ENCODE assay signal across 18 cellular contexts in the genomic region with DNA sequence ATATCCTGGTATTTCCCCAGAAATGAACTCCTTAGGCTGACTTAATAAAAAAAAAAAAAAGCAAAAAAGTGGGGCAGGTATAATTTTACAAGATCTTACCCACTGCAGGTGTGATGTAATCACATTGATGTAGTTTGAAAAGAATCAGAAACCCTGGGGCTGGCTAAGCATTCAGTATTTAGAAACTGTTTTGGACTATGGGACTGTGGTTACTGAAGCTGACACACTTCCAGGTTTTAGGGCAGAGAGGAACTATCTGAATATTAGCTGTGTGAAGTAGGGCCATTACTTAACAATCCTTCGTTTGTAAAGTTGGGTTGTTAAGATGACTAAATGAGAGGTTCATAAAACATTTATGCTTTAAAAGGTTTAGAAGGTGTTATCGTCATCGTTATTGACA.
DNase-seq lines count a peak whose midpoint lies in the region; ATAC-seq and TF ChIP-seq lines count a peak whose summit lies in the region.
"Had no signal": no experiment of that assay in that cellular context is flagged by ENCODE, and none has a peak within 500 bp of the region (broad histone marks: within the 10 kb centered on the region; RNA-seq: fewer than 3 reads in every experiment).

No MANE protein-coding gene starts in this region.

- H3K27ac ChIP-seq in ACC112 (ENCODE audit: low read depth, low read length), result peak overlapping the region; percentile 61
- H3K27ac ChIP-seq: right lobe of liver had no signal

- TF ChIP-seq CTCF in astrocyte of the cerebellum (IDR thresholded peaks at IDR 0.05; ENCODE audit: low read depth, low read length, missing control alignments), result no peak

- H3K79me2 ChIP-seq in ACC112 (ENCODE audit: control insufficient read depth, insufficient read depth, low read length, unreplicated experiment), result no peaks in the 10 kb centered on the region

- peak; percentile 58 for ATAC-seq in left lobe of liver
- ATAC-seq in HG03159 (IDR thresholded peaks at IDR 0.05; ENCODE audit: unreplicated experiment), result no peak
- ATAC-seq: activated CD4-positive, CD25-positive, alpha-beta regulatory T cell treated with anti-CD3 and anti-CD28 coated beads, Interleukin-2, amount 50 U/mL, for 24 hours; activated naive CD8-positive, alpha-beta T cell treated with anti-CD3 and anti-CD28 coated beads, Interleukin-2, amount 50 U/mL, for 24 hours; effector memory CD8-positive, alpha-beta T cell had no signal

- H3K4me1 ChIP-seq in ACC112 (ENCODE audit: control insufficient read depth, insufficient read depth, low read length, unreplicated experiment), result peaks cover 46% of the 10 kb centered on the region
- H3K4me1 ChIP-seq: right lobe of liver had no signal

- H3K27me3 ChIP-seq in ACC112 (ENCODE audit: insufficient read depth, low read length), result no peaks in the 10 kb centered on the region
- H3K27me3 ChIP-seq: right lobe of liver had no signal

- no peak overlapping the region for H2AFZ ChIP-seq in ACC112 (ENCODE audit: low read length, unreplicated experiment)

- no peak overlapping the region for H3K4me3 ChIP-seq in ACC112 (ENCODE audit: low read depth, low read length)
- H3K4me3 ChIP-seq in astrocyte of the cerebellum (ENCODE audit: low read depth, low read length), result no peak overlapping the region
- H3K4me3 ChIP-seq: A549, right lobe of liver had no signal

- no peaks in the 10 kb centered on the region for H3K36me3 ChIP-seq in ACC112 (ENCODE audit: insufficient read depth, low read length)
- H3K36me3 ChIP-seq: right lobe of liver had no signal

- peak; percentile 25 to 27 for DNase-seq in Kasumi-1 (lab: John Stamatoyannopoulos, UW)
- peak; percentile 58 for DNase-seq in astrocyte of the cerebellum (ENCODE audit: low read depth)
- DNase-seq in left lobe of liver (ENCODE audit: low spot score), result no peak
- DNase-seq in epidermal melanocyte (ENCODE audit: insufficient read length, low spot score), result no peak
- DNase-seq in NCI-H187 treated with DMSO at 0.1 percent for 48 hours (lab: John Stamatoyannopoulos, UW), result no peak
- no peak for DNase-seq in cerebellum (ENCODE audit: low spot score)
- DNase-seq: activated naive CD8-positive, alpha-beta T cell treated with anti-CD3 and anti-CD28 coated beads, Interleukin-2, amount 50 U/mL, for 24 hours; DMS153; effector memory CD8-positive, alpha-beta T cell; hypothalamus; NCI-H1930; right lobe of liver; Right ventricle myocardium superior; stimulated activated CD4-positive, alpha-beta T cell treated with anti-CD3 and anti-CD28 coated beads, Interleukin-2, amount 100 ng/mL, for 24 hours had no signal

- in situ Hi-C loops in astrocyte of the cerebellum (cut with HindIII; ENCODE audit: low sequenced_read_pairs), result no loop called here

Comparison
In these comparisons a context has a peak if more than half of its experiments do, and no peak if none do; other contexts are left out.
1. DNase-seq: peak in Kasumi-1 (2 of 2) and astrocyte of the cerebellum (single experiment); none in left lobe of liver (single experiment), epidermal melanocyte (single experiment), NCI-H187 treated with DMSO at 0.1 percent for 48 hours (single experiment) and cerebellum (single experiment).